Comparison of ENCODE assay signal across 8 cellular contexts in genomic region chr11:46346886-46347636, GRCh38.
DNase-seq lines count a peak whose midpoint lies in the region; ATAC-seq and TF ChIP-seq lines count a peak whose summit lies in the region.

Gene DGKZ (plus strand): TSS chr11:46347463. CDS start chr11:46347660, 197 bp downstream.

- peak within 1 kb of the TSS; percentile 75 for H3K9ac ChIP-seq in mucosa of stomach (ENCODE audit: low read length)

- peak within 1 kb of the TSS; percentile 69 for H3K4me3 ChIP-seq in mucosa of stomach (ENCODE audit: low read length)

- ATAC-seq in GM19438 (IDR thresholded peaks at IDR 0.05; ENCODE audit: low read depth, unreplicated experiment) (peak; percentile 43), HG03571 (IDR thresholded peaks at IDR 0.05; ENCODE audit: unreplicated experiment) (peak; percentile 55)

- no peaks in the 10 kb centered on the region for H3K9me3 ChIP-seq in mucosa of stomach (ENCODE audit: control insufficient read depth, low read length)

- DNase-seq in COLO829 (ENCODE audit: low spot score) (peak; percentile 89), OCI-M2 (lab: John Stamatoyannopoulos, UW; ENCODE audit: unreplicated experiment) (peak; percentile 12), erythroblast (lab: John Stamatoyannopoulos, UW) (peak; percentile 92 to 97)
- DNase-seq in activated T-cell treated with anti-CD3 and anti-CD28 coated beads, Interleukin-2, amount 50 U/mL, for 1 hour: peak; percentile 98
- DNase-seq in stimulated activated CD8-positive, alpha-beta memory T cell treated with anti-CD3 and anti-CD28 coated beads, Interleukin-7, amount 100 ng/mL, for 1 hour (ENCODE audit: low read depth in 2 of 2): peak; percentile 78 to 79

- peaks cover 37% of the 10 kb centered on the region for H3K4me1 ChIP-seq in mucosa of stomach (ENCODE audit: control insufficient read depth, insufficient read depth, low read length)

- H3K36me3 ChIP-seq in mucosa of stomach (ENCODE audit: control insufficient read depth, insufficient read depth, low read length): no peaks in the 10 kb centered on the region

- TF ChIP-seq POLR2A in erythroblast (IDR thresholded peaks at IDR 0.05; ENCODE audit: low read length): no peak

- H3K27me3 ChIP-seq in mucosa of stomach (ENCODE audit: control insufficient read depth, insufficient read depth, low read length): no peaks in the 10 kb centered on the region

Comparison
In these comparisons a context has a peak if more than half of its experiments do, and no peak if none do; other contexts are left out.
1. Peak in every context shown above with its lines: DNase-seq, ATAC-seq and H3K4me3 ChIP-seq.
2. DNase-seq: peak in every context shown above with its lines; median percentile 98 in activated T-cell treated with anti-CD3 and anti-CD28 coated beads, Interleukin-2, amount 50 U/mL, for 1 hour; 94 in erythroblast; 89 in COLO829; 78 in stimulated activated CD8-positive, alpha-beta memory T cell treated with anti-CD3 and anti-CD28 coated beads, Interleukin-7, amount 100 ng/mL, for 1 hour; 12 in OCI-M2.